ENCODE assay signal across 8 cellular contexts in genomic region chr11:111819161-111820058, GRCh38. TPM values are rescaled to one million over a fixed set of nuclear protein-coding genes. Genes with fewer than 3 reads are reported as not detected.
DNase-seq lines count a peak whose midpoint lies in the region; ATAC-seq, FAIRE-seq and TF ChIP-seq lines count a peak whose summit lies in the region.

No MANE protein-coding gene starts in this region.

- peak overlapping the region; percentile 48 for H3K27ac ChIP-seq in right cardiac atrium (ENCODE audit: low read length)

- H3K4me3 ChIP-seq in astrocyte of the cerebellum (ENCODE audit: low read depth, low read length) (no peak overlapping the region), right cardiac atrium (ENCODE audit: low read length) (no peak overlapping the region)

- H3K36me3 Mint-ChIP-seq in stimulated activated effector memory CD8-positive, alpha-beta T cell treated with anti-CD3 and anti-CD28 coated beads, Interleukin-12 subunit alpha, Interleukin-12 subunit beta, amount 100 ng/mL, for 72 hours, result peaks cover 6% of the 10 kb centered on the region

- in situ Hi-C loops in astrocyte of the cerebellum (cut with HindIII; ENCODE audit: low sequenced_read_pairs), result no loop called here

- peak; percentile 68 for FAIRE-seq in HTR-8/SVneo (lab: Jason Lieb, UNC)

- intact Hi-C loops in right cardiac atrium (cut with DNase I), result no loop called here

- no peak overlapping the region for H3K4me3 Mint-ChIP-seq in stimulated activated effector memory CD8-positive, alpha-beta T cell treated with anti-CD3 and anti-CD28 coated beads, Interleukin-12 subunit alpha, Interleukin-12 subunit beta, amount 100 ng/mL, for 72 hours

- 35% methylated on average over 3 of the region's 3 CpGs for WGBS in right cardiac atrium

- peaks cover 3% of the 10 kb centered on the region for H3K4me1 ChIP-seq in right cardiac atrium (ENCODE audit: control insufficient read depth, insufficient read depth, low read length)

- H3K27ac Mint-ChIP-seq in stimulated activated effector memory CD8-positive, alpha-beta T cell treated with anti-CD3 and anti-CD28 coated beads, Interleukin-12 subunit alpha, Interleukin-12 subunit beta, amount 100 ng/mL, for 72 hours, result peak overlapping the region; percentile 41

- H3K4me1 Mint-ChIP-seq in stimulated activated effector memory CD8-positive, alpha-beta T cell treated with anti-CD3 and anti-CD28 coated beads, Interleukin-12 subunit alpha, Interleukin-12 subunit beta, amount 100 ng/mL, for 72 hours, result no peaks in the 10 kb centered on the region

- H3K27me3 ChIP-seq in right cardiac atrium (ENCODE audit: control insufficient read depth, insufficient read depth), result no peaks in the 10 kb centered on the region

- no peaks in the 10 kb centered on the region for H3K9me3 ChIP-seq in right cardiac atrium (ENCODE audit: control insufficient read depth, low read length)

- peak; percentile 76 to 92 for ATAC-seq in right cardiac atrium
- no peak for ATAC-seq in stimulated activated effector memory CD8-positive, alpha-beta T cell treated with anti-CD3 and anti-CD28 coated beads, Interleukin-12 subunit alpha, Interleukin-12 subunit beta, amount 100 ng/mL, for 72 hours

- no peak for TF ChIP-seq CTCF in astrocyte of the cerebellum (IDR thresholded peaks at IDR 0.05; ENCODE audit: low read depth, low read length, missing control alignments)

- H3K9me3 Mint-ChIP-seq in stimulated activated effector memory CD8-positive, alpha-beta T cell treated with anti-CD3 and anti-CD28 coated beads, Interleukin-12 subunit alpha, Interleukin-12 subunit beta, amount 100 ng/mL, for 72 hours, result no peaks in the 10 kb centered on the region

- DNase-seq in HTR-8/SVneo (ENCODE audit: insufficient read length, low spot score) (no peak), astrocyte of the cerebellum (ENCODE audit: low read depth) (peak; percentile 59), right cardiac atrium (peak in 1 of 3 donors; percentile 44), COLO829 (ENCODE audit: low spot score) (no peak), middle frontal gyrus (ENCODE audit: extremely low spot score, low spot score) (no peak), RKO (ENCODE audit: low spot score) (no peak)
- DNase-seq in stimulated activated effector memory CD8-positive, alpha-beta T cell treated with anti-CD3 and anti-CD28 coated beads, Interleukin-12 subunit alpha, Interleukin-12 subunit beta, amount 100 ng/mL, for 72 hours (ENCODE audit: low spot score in 2 of 2), result no peak
- DNase-seq in activated CD8-positive, alpha-beta memory T cell treated with anti-CD3 and anti-CD28 coated beads, Interleukin-2, amount 50 U/mL, for 48 hours, result no peak

RNA-seq across cellular contexts. Expression of gene ALG9, which starts 52.0 kb away (rescaled TPM):
- 10 to 100 TPM; 17.0 to 84.9 (median 23.8) TPM for total RNA-seq in right cardiac atrium
- 16.3 TPM for polyA plus RNA-seq in right cardiac atrium

RNA-seq across cellular contexts. Expression of gene PPP2R1B, which starts 53.2 kb away (rescaled TPM):
- 10 to 100 TPM in 2 of 4 donors, 1 to 10 TPM in 2; 9.6 to 19.7 (median 10.3) TPM for total RNA-seq in right cardiac atrium
- polyA plus RNA-seq in right cardiac atrium, result 5.7 TPM

RNA-seq across cellular contexts. Expression of gene FDXACB1, which starts 59.6 kb away (rescaled TPM):
- 1 to 10 TPM; 1.6 to 1.7 (median 1.6) TPM for total RNA-seq in right cardiac atrium
- 1.1 TPM for polyA plus RNA-seq in right cardiac atrium

RNA-seq across cellular contexts. Expression of gene CFAP68, which starts 59.9 kb away (rescaled TPM):
- total RNA-seq in right cardiac atrium, result 10 to 100 TPM; 22.8 to 51.1 (median 32.0) TPM
- 51.5 TPM for polyA plus RNA-seq in right cardiac atrium
